ENCODE assay signal across 1 cellular context in the genomic region with DNA sequence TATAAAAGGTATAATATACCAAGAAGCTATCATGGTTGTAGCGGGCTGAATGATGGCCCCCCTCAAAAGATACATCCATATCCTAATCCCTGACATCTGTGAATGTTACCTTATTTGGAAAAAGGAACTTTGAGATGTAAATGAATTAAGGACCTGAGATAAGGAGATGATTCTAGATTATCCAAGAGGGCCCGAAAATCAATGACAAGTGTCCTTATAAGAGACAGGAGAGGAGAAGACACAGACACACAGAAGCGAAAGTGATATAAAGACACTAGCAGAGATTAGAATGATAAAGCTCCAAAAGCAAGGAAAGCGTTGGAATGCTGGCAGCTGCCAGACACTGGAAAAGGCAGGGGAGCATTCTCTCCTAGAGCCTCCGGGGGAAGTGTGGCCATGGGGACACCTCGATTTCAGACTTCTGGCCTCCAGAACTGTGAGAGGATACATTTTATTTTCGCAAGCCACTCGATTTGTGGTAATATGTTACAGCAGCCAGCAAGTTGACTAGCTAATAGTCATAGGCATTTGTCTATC.
TF ChIP-seq lines count a peak whose summit lies in the region.

No MANE protein-coding gene starts in this region.

TF ChIP-seq in WTC11, 78 proteins besides CTCF, POLR2A, EP300 and RAD21 (continued from another document):
- TF ChIP-seq, protein P1, sequence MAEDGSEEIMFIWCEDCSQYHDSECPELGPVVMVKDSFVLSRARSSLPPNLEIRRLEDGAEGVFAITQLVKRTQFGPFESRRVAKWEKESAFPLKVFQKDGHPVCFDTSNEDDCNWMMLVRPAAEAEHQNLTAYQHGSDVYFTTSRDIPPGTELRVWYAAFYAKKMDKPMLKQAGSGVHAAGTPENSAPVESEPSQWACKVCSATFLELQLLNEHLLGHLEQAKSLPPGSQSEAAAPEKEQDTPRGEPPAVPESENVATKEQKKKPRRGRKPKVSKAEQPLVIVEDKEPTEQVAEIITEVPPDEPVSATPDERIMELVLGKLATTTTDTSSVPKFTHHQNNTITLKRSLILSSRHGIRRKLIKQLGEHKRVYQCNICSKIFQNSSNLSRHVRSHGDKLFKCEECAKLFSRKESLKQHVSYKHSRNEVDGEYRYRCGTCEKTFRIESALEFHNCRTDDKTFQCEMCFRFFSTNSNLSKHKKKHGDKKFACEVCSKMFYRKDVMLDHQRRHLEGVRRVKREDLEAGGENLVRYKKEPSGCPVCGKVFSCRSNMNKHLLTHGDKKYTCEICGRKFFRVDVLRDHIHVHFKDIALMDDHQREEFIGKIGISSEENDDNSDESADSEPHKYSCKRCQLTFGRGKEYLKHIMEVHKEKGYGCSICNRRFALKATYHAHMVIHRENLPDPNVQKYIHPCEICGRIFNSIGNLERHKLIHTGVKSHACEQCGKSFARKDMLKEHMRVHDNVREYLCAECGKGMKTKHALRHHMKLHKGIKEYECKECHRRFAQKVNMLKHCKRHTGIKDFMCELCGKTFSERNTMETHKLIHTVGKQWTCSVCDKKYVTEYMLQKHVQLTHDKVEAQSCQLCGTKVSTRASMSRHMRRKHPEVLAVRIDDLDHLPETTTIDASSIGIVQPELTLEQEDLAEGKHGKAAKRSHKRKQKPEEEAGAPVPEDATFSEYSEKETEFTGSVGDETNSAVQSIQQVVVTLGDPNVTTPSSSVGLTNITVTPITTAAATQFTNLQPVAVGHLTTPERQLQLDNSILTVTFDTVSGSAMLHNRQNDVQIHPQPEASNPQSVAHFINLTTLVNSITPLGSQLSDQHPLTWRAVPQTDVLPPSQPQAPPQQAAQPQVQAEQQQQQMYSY (CRISPR knock-in tag; IDR thresholded peaks at IDR 0.05): no peak
- TF ChIP-seq, protein P2, sequence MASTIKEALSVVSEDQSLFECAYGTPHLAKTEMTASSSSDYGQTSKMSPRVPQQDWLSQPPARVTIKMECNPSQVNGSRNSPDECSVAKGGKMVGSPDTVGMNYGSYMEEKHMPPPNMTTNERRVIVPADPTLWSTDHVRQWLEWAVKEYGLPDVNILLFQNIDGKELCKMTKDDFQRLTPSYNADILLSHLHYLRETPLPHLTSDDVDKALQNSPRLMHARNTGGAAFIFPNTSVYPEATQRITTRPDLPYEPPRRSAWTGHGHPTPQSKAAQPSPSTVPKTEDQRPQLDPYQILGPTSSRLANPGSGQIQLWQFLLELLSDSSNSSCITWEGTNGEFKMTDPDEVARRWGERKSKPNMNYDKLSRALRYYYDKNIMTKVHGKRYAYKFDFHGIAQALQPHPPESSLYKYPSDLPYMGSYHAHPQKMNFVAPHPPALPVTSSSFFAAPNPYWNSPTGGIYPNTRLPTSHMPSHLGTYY (CRISPR knock-in tag; IDR thresholded peaks at IDR 0.05): no peak
- TF ChIP-seq, protein P3, sequence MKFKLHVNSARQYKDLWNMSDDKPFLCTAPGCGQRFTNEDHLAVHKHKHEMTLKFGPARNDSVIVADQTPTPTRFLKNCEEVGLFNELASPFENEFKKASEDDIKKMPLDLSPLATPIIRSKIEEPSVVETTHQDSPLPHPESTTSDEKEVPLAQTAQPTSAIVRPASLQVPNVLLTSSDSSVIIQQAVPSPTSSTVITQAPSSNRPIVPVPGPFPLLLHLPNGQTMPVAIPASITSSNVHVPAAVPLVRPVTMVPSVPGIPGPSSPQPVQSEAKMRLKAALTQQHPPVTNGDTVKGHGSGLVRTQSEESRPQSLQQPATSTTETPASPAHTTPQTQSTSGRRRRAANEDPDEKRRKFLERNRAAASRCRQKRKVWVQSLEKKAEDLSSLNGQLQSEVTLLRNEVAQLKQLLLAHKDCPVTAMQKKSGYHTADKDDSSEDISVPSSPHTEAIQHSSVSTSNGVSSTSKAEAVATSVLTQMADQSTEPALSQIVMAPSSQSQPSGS (CRISPR knock-in tag; IDR thresholded peaks at IDR 0.05; ENCODE audit: borderline replicate concordance, low read depth): no peak
- no peak for TF ChIP-seq KAT7 (CRISPR knock-in tag; IDR thresholded peaks at IDR 0.05; ENCODE audit: borderline replicate concordance)
- TF ChIP-seq, protein P4, sequence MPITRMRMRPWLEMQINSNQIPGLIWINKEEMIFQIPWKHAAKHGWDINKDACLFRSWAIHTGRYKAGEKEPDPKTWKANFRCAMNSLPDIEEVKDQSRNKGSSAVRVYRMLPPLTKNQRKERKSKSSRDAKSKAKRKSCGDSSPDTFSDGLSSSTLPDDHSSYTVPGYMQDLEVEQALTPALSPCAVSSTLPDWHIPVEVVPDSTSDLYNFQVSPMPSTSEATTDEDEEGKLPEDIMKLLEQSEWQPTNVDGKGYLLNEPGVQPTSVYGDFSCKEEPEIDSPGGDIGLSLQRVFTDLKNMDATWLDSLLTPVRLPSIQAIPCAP (CRISPR knock-in tag; IDR thresholded peaks at IDR 0.05): no peak
- TF ChIP-seq, protein P5, sequence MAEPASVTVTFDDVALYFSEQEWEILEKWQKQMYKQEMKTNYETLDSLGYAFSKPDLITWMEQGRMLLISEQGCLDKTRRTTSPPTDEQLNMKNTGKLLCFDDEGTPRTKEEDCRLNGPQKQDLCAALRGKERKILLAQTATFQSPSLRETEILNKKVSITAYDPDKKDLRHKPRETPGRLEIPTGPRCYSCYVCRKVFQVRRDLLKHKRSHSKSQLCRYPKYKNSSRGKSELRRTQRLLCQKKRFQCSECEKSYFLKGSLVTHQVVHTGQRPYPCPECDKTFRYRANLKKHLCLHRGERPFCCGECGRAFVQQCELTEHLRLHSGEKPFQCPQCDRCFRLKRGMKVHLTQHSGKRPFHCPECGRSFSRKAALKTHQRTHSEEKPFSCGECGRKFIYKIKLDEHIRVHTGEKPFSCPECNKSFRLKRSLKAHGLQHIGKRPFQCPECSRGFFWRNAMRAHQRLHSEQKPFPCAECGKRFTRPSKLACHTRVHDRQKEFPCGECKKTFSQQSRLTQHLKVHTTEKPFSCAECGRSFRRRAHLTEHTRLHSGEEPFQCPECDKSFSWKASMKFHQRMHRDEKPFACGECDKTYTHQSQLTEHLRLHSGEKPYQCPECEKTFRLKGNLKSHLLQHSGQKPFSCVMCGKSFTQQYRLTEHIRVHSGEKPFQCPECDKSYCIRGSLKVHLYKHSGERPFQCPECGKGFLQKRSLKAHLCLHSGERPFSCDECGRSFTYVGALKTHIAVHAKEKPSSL (CRISPR knock-in tag; conservative IDR thresholded peaks at IDR 0.05): no peak
- TF ChIP-seq TP53 (CRISPR knock-in tag; IDR thresholded peaks at IDR 0.05): no peak
- no peak for TF ChIP-seq ZNF232 (CRISPR knock-in tag; IDR thresholded peaks at IDR 0.05)
TF ChIP-seq in WTC11: peak in this region for 0.
